ENCODE assay signal across 8 cellular contexts in the genomic region with DNA sequence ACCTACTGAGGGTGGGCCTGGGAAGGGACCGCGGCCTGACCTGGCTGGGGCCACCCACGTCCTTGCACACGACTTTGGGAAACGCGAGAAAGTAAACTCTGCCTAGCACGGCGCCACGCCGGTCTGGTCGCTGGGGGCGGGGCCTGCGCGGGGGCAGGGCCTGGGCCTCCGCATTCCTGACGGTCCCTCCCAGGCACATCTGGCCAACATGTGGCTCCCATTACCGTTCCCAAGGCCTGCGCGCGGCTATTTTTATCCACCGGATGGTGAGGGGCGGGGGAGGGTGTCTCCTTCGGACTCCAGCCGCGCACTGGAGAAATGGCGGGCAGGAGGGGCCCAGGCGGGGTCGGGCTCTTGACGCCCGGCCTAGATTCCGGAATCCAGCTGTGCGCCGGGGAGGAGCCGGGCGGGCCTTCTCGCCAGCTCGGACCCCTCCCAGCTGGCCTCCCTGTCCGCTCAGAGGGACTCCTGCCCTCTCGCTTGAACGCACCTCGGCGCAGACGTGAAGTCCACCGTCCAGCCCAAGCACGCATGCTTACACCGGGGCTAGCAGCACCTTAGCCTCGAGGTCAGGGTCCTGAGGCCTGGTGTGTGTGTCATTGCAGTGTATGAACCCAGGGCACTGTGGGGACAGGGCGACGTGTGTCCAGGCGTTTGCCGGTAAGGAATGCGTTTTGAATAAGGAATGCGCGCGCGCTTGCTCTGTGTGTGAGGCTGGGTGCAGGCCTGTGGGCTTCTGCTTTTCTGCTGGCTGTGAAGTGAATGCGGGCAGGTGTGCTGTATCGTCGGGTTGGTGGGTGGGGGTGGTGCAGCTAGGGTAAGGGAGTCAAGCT. TPM values are rescaled to one million over a fixed set of nuclear protein-coding genes. Genes with fewer than 3 reads are reported as not detected.
DNase-seq lines count a peak whose midpoint lies in the region; ATAC-seq and TF ChIP-seq lines count a peak whose summit lies in the region.

No MANE protein-coding gene starts in this region.

- DNase-seq in NCI-H1105 treated with DMSO at 0.1 percent for 48 hours (lab: John Stamatoyannopoulos, UW) (peak; percentile 33), NCI-H1105 (lab: John Stamatoyannopoulos, UW) (no peak), foreskin melanocyte (peak; percentile 30), osteocyte (ENCODE audit: extremely low spot score, unreplicated experiment) (peak; percentile 97), NCI-H2081 treated with DMSO at 0.1 percent for 48 hours (lab: John Stamatoyannopoulos, UW) (no peak), DMS 273 treated with DMSO at 0.1 percent for 48 hours (lab: John Stamatoyannopoulos, UW) (no peak)
- DNase-seq in activated CD8-positive, alpha-beta memory T cell treated with anti-CD3 and anti-CD28 coated beads, Interleukin-2, amount 50 U/mL, for 48 hours = peak; percentile 74

- peaks cover 32% of the 10 kb centered on the region for H3K4me1 Mint-ChIP-seq in osteocyte (ENCODE audit: unreplicated experiment)

- no peaks in the 10 kb centered on the region for H3K9me3 Mint-ChIP-seq in osteocyte (ENCODE audit: unreplicated experiment)

- H3K36me3 Mint-ChIP-seq in osteocyte (ENCODE audit: unreplicated experiment) = no peaks in the 10 kb centered on the region

- TF ChIP-seq CTCF in osteocyte (IDR thresholded peaks at IDR 0.05) = no peak

- H3K27me3 Mint-ChIP-seq in osteocyte (ENCODE audit: unreplicated experiment) = no peaks in the 10 kb centered on the region

- no peak for ATAC-seq in HG02938 (IDR thresholded peaks at IDR 0.05; ENCODE audit: unreplicated experiment)

- H3K27ac Mint-ChIP-seq in osteocyte (ENCODE audit: unreplicated experiment) = peak overlapping the region; percentile 85

- peak overlapping the region; percentile 81 for H3K4me3 Mint-ChIP-seq in osteocyte (ENCODE audit: unreplicated experiment)

RNA-seq across cellular contexts. Expression of a gene that starts 2.1 kb away (rescaled TPM):
- total RNA-seq in osteocyte = 113 and 115 TPM in 2 replicates

RNA-seq across cellular contexts. Expression of a gene that starts 15.2 kb away (rescaled TPM):
- total RNA-seq in osteocyte = 5.1 and 6.4 TPM in 2 replicates

Comparison
In these comparisons a context has a peak if more than half of its experiments do, and no peak if none do; other contexts are left out.
1. DNase-seq: peak in NCI-H1105 treated with DMSO at 0.1 percent for 48 hours (single experiment), activated CD8-positive, alpha-beta memory T cell treated with anti-CD3 and anti-CD28 coated beads, Interleukin-2, amount 50 U/mL, for 48 hours (single experiment), foreskin melanocyte (single experiment) and osteocyte (single experiment); none in NCI-H1105 (single experiment), NCI-H2081 treated with DMSO at 0.1 percent for 48 hours (single experiment) and DMS 273 treated with DMSO at 0.1 percent for 48 hours (single experiment).